In the genomic region with DNA sequence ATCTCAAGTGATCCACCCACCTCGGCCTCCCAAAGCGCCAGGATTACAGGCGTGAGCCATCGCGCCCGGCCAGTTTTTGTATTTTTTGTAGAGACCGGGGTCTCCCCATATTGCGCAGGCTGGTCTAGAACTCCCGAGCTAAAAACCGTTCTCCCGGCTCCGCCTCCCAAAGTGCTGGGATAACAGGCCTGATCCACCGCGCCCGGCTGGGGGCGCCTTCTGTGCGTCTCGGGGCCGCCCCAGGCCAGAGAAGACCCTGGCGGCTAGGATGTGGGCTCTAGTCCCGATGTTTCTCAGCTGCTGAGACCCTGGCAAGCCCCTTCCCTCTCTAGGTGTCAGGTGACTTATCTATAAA, we compare ENCODE assay signal across 1 cellular context.
TF ChIP-seq lines count a peak whose summit lies in the region.

No MANE protein-coding gene starts in this region.

TF ChIP-seq in K562, 482 proteins besides CTCF, POLR2A, EP300 and RAD21:
- TF ChIP-seq ZBTB7A (IDR thresholded peaks at IDR 0.05; ENCODE audit: borderline replicate concordance, control insufficient read depth, low read depth, low read length) (0 out of 2 replicates have a peak, but pooled peaks have one; percentile 1), HMGN3 (IDR thresholded peaks at IDR 0.05; ENCODE audit: borderline replicate concordance, extremely low read depth, insufficient read length, low read depth, low read length) (no peak)
TF ChIP-seq in K562: peak in this region for 1.
